In the genomic region with DNA sequence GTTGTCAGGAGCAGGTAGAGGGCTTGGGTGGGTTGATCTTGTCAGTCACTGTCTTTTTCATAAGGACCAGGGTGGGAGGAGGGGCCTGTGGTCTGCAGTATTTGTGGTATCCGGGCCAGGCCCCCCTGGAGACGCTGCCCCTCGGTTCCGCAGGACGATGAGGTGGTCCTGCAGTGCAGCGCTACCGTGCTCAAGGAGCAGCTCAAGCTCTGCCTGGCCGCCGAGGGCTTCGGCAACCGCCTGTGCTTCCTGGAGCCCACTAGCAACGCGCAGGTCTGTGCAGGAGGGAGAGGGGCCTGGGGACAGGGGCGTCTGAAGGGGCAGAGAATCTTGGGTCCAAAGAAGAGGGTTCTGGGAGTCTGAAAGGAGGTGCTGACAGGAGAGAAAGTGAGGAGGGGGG, we compare ENCODE assay signal across 34 cellular contexts. TPM values are rescaled to one million over a fixed set of nuclear protein-coding genes. Genes with fewer than 3 reads are reported as not detected.
"Had no signal": no experiment of that assay in that cellular context is flagged by ENCODE, and none has a peak within 500 bp of the region (broad histone marks: within the 10 kb centered on the region; RNA-seq: fewer than 3 reads in every experiment).

No MANE protein-coding gene starts in this region.

- H3K4me3 ChIP-seq: esophagus squamous epithelium had no signal

- DNase-seq: activated CD4-positive, alpha-beta memory T cell treated with anti-CD3 and anti-CD28 coated beads, Interleukin-2, amount 10 ng/mL, durations not matched to agents 7 days and 5 days; activated CD4-positive, alpha-beta T cell treated with anti-CD3 and anti-CD28 coated beads for 1 hour; activated CD4-positive, alpha-beta T cell treated with anti-CD3 and anti-CD28 coated beads for 4 hours; activated CD4-positive, alpha-beta T cell treated with anti-CD3 and anti-CD28 coated beads, Interleukin-2, amount 10 ng/mL, durations not matched to agents 7 days and 5 days; activated CD4-positive, alpha-beta T cell treated with anti-CD3 and anti-CD28 coated beads, Interleukin-2, amount 50 U/mL, for 4 hours; activated CD8-positive, alpha-beta memory T cell treated with anti-CD3 and anti-CD28 coated beads, Interleukin-2, amount 50 U/mL, for 48 hours; activated effector memory CD4-positive, alpha-beta T cell treated with Interleukin-2 at 50 U/mL for 16 hours; activated gamma-delta T cell treated with Interleukin-2 at 50 U/mL for 16 hours; activated naive CD4-positive, alpha-beta T cell treated with anti-CD3 and anti-CD28 coated beads, Interleukin-2, amount 50 U/mL, for 16 hours; activated naive CD4-positive, alpha-beta T cell treated with Interleukin-2 at 50 U/mL for 16 hours; activated T-cell treated with anti-CD3 and anti-CD28 coated beads for 4 hours; activated T-cell treated with anti-CD3 and anti-CD28 coated beads, Interleukin-2, amount 50 U/mL, for 24 hours; activated T-cell treated with anti-CD3 and anti-CD28 coated beads, Interleukin-2, amount 50 U/mL, for 72 hours; amniotic stem cell; anterior cingulate cortex; brain microvascular endothelial cell; cortex of kidney; effector CD8-positive, alpha-beta T cell; esophagus squamous epithelium; foreskin melanocyte; T-helper 2 cell had no signal

- H3K36me3 Mint-ChIP-seq: activated naive CD8-positive, alpha-beta T cell had no signal

- H3K9me3 ChIP-seq: esophagus squamous epithelium had no signal

- H3K27me3 ChIP-seq: brain microvascular endothelial cell had no signal

- H3K27ac Mint-ChIP-seq: activated CD4-positive, alpha-beta memory T cell treated with anti-CD3 and anti-CD28 coated beads, Interleukin-2, amount 10 ng/mL, durations not matched to agents 7 days and 5 days; activated CD4-positive, alpha-beta T cell treated with anti-CD3 and anti-CD28 coated beads, Interleukin-2, amount 10 ng/mL, durations not matched to agents 7 days and 5 days; activated naive CD8-positive, alpha-beta T cell; activated T-cell treated with anti-CD3 and anti-CD28 coated beads, Interleukin-2, amount 50 U/mL, for 24 hours; activated T-cell treated with anti-CD3 and anti-CD28 coated beads, Interleukin-2, amount 50 U/mL, for 72 hours had no signal

- H3K27me3 Mint-ChIP-seq: activated CD4-positive, alpha-beta memory T cell treated with anti-CD3 and anti-CD28 coated beads, Interleukin-2, amount 10 ng/mL, durations not matched to agents 7 days and 5 days; activated CD4-positive, alpha-beta T cell treated with anti-CD3 and anti-CD28 coated beads, Interleukin-2, amount 10 ng/mL, durations not matched to agents 7 days and 5 days had no signal

- FAIRE-seq: astrocyte, bronchial epithelial cell, colon, endometrium, endothelial cell of umbilical vein had no signal

- H3K27ac ChIP-seq: brain microvascular endothelial cell, epithelial cell of prostate, esophagus squamous epithelium had no signal

- H3K4me3 Mint-ChIP-seq: activated CD4-positive, alpha-beta memory T cell treated with anti-CD3 and anti-CD28 coated beads, Interleukin-2, amount 10 ng/mL, durations not matched to agents 7 days and 5 days; activated CD4-positive, alpha-beta T cell treated with anti-CD3 and anti-CD28 coated beads, Interleukin-2, amount 10 ng/mL, durations not matched to agents 7 days and 5 days; activated naive CD8-positive, alpha-beta T cell; activated T-cell treated with anti-CD3 and anti-CD28 coated beads, Interleukin-2, amount 50 U/mL, for 24 hours; activated T-cell treated with anti-CD3 and anti-CD28 coated beads, Interleukin-2, amount 50 U/mL, for 72 hours; activated T-helper 17 cell treated with anti-CD3 and anti-CD28 coated beads, Interleukin-2, amount 50 U/mL, for 72 hours; central memory CD8-positive, alpha-beta T cell had no signal

- H3K4me1 ChIP-seq: esophagus squamous epithelium had no signal

- ATAC-seq: activated T-cell treated with anti-CD3 and anti-CD28 coated beads, Interleukin-2, amount 50 U/mL, for 72 hours; activated T-helper 17 cell treated with anti-CD3 and anti-CD28 coated beads, Interleukin-2, amount 50 U/mL, for 72 hours had no signal

- H3K36me3 ChIP-seq: brain microvascular endothelial cell, esophagus squamous epithelium had no signal

- H3K9me3 Mint-ChIP-seq: activated CD4-positive, alpha-beta memory T cell treated with anti-CD3 and anti-CD28 coated beads, Interleukin-2, amount 10 ng/mL, durations not matched to agents 7 days and 5 days; activated CD4-positive, alpha-beta T cell treated with anti-CD3 and anti-CD28 coated beads, Interleukin-2, amount 10 ng/mL, durations not matched to agents 7 days and 5 days; activated T-cell treated with anti-CD3 and anti-CD28 coated beads, Interleukin-2, amount 50 U/mL, for 24 hours; activated T-cell treated with anti-CD3 and anti-CD28 coated beads, Interleukin-2, amount 50 U/mL, for 72 hours; activated T-helper 17 cell treated with anti-CD3 and anti-CD28 coated beads, Interleukin-2, amount 50 U/mL, for 72 hours; central memory CD8-positive, alpha-beta T cell had no signal

- H3K4me1 Mint-ChIP-seq: central memory CD8-positive, alpha-beta T cell had no signal

RNA-seq across cellular contexts. Expression of a gene that starts 7.1 kb away (rescaled TPM):
- total RNA-seq: dermis microvascular lymphatic vessel endothelial cell had no signal

RNA-seq across cellular contexts. Expression of a gene that starts 14.6 kb away (rescaled TPM):
- total RNA-seq: astrocyte, bronchial epithelial cell, chondrocyte, dermis microvascular lymphatic vessel endothelial cell, endothelial cell of umbilical vein, fibroblast of lung, fibroblast of villous mesenchyme had no signal
- polyA plus RNA-seq: endothelial cell of umbilical vein, fibroblast of lung had no signal

RNA-seq across cellular contexts. Expression of a gene that starts 52.8 kb away (rescaled TPM):
- total RNA-seq: activated CD4-positive, alpha-beta T cell treated with anti-CD3 and anti-CD28 coated beads, Interleukin-2, amount 10 ng/mL, durations not matched to agents 7 days and 5 days had no signal
